ENCODE assay signal across 18 cellular contexts in genomic region chr1:50417487-50417886, GRCh38. TPM values are rescaled to one million over a fixed set of nuclear protein-coding genes. Genes with fewer than 3 reads are reported as not detected.
DNase-seq lines count a peak whose midpoint lies in the region; ATAC-seq and TF ChIP-seq lines count a peak whose summit lies in the region.
"Had no signal": no experiment of that assay in that cellular context is flagged by ENCODE, and none has a peak within 500 bp of the region (broad histone marks: within the 10 kb centered on the region; RNA-seq: fewer than 3 reads in every experiment).

No MANE protein-coding gene starts in this region.

- H3K4me3 Mint-ChIP-seq in activated naive CD4-positive, alpha-beta T cell treated with anti-CD3 and anti-CD28 coated beads, Interleukin-2, amount 10 ng/mL, durations not matched to agents 7 days and 5 days: no peak overlapping the region
- peak overlapping the region; percentile 75 for H3K4me3 Mint-ChIP-seq in WTC11

- POLR2A ChIA-PET in WTC11 (lab: Charles Lee): interaction anchor here (0.5 kb wide), 1 partner anchor 140 kb away, joined by 4 read pairs; no protein-coding TSS in a partner anchor

- H3K4me1 Mint-ChIP-seq in activated naive CD4-positive, alpha-beta T cell treated with anti-CD3 and anti-CD28 coated beads, Interleukin-2, amount 10 ng/mL, durations not matched to agents 7 days and 5 days: peaks cover 21% of the 10 kb centered on the region
- peaks cover 42% of the 10 kb centered on the region for H3K4me1 Mint-ChIP-seq in WTC11

- ATAC-seq in WTC11: no peak
- ATAC-seq: GM12878, K562, Panc1, right cardiac atrium had no signal

- H3K27ac Mint-ChIP-seq in activated naive CD4-positive, alpha-beta T cell treated with anti-CD3 and anti-CD28 coated beads, Interleukin-2, amount 10 ng/mL, durations not matched to agents 7 days and 5 days: peak overlapping the region; percentile 47
- no peak overlapping the region for H3K27ac Mint-ChIP-seq in WTC11
- H3K27ac Mint-ChIP-seq: activated naive CD4-positive, alpha-beta T cell treated with anti-CD3 and anti-CD28 coated beads for 36 hours had no signal

- no peaks in the 10 kb centered on the region for H3K9me3 Mint-ChIP-seq in activated naive CD4-positive, alpha-beta T cell treated with anti-CD3 and anti-CD28 coated beads, Interleukin-2, amount 10 ng/mL, durations not matched to agents 7 days and 5 days
- peaks cover 4% of the 10 kb centered on the region for H3K9me3 Mint-ChIP-seq in WTC11
- H3K9me3 Mint-ChIP-seq: activated naive CD4-positive, alpha-beta T cell treated with anti-CD3 and anti-CD28 coated beads for 36 hours had no signal

- DNase-seq in activated naive CD4-positive, alpha-beta T cell treated with anti-CD3 and anti-CD28 coated beads, Interleukin-2, amount 10 ng/mL, durations not matched to agents 7 days and 5 days: no peak
- DNase-seq in activated naive CD4-positive, alpha-beta T cell treated with anti-CD3 and anti-CD28 coated beads, Interleukin-2, amount 50 U/mL, for 16 hours: no peak
- DNase-seq in WTC11 (ENCODE audit: low spot score) (peak; percentile 34), left kidney (ENCODE audit: low read depth, low spot score) (peak; percentile 14), DMS153 treated with DMSO at 0.1 percent for 48 hours (lab: John Stamatoyannopoulos, UW; ENCODE audit: unreplicated experiment) (no peak), substantia nigra (lab: John Stamatoyannopoulos, UW) (no peak), islet precursor cell (no peak)
- peak; percentile 26 for DNase-seq in stimulated activated CD8-positive, alpha-beta memory T cell treated with anti-CD3 and anti-CD28 coated beads, Interleukin-4, amount 100 ng/mL, for 48 hours
- DNase-seq: activated naive CD4-positive, alpha-beta T cell treated with anti-CD3 and anti-CD28 coated beads for 36 hours; Caco-2; effector CD4-positive, alpha-beta T cell; NCI-H1048; right cardiac atrium; stimulated activated CD4-positive, alpha-beta T cell treated with anti-CD3 and anti-CD28 coated beads, Interleukin-1b, Interleukin-23, amount 100 ng/mL, for 48 hours had no signal

- CTCF ChIA-PET in activated naive CD4-positive, alpha-beta T cell treated with anti-CD3 and anti-CD28 coated beads, Interleukin-2, amount 10 ng/mL, durations not matched to agents 7 days and 5 days (lab: Charles Lee): no interaction called here
- CTCF ChIA-PET in WTC11 (lab: Charles Lee): interaction anchor here (0.6 to 1.3 kb wide), 2 partner anchors 44 to 151 kb away, joined by 3 to 4 read pairs; no protein-coding TSS in a partner anchor

- H3K36me3 Mint-ChIP-seq in activated naive CD4-positive, alpha-beta T cell treated with anti-CD3 and anti-CD28 coated beads, Interleukin-2, amount 10 ng/mL, durations not matched to agents 7 days and 5 days: peaks cover 11% of the 10 kb centered on the region
- H3K36me3 Mint-ChIP-seq in WTC11: peaks cover 12% of the 10 kb centered on the region

- TF ChIP-seq CTCF in WTC11 (IDR thresholded peaks at IDR 0.05): no peak

- H3K27me3 Mint-ChIP-seq in activated naive CD4-positive, alpha-beta T cell treated with anti-CD3 and anti-CD28 coated beads, Interleukin-2, amount 10 ng/mL, durations not matched to agents 7 days and 5 days: peaks cover 98% of the 10 kb centered on the region
- H3K27me3 Mint-ChIP-seq in WTC11 (ENCODE audit: low read depth): peaks cover 97% of the 10 kb centered on the region

- H3K27ac ChIP-seq in substantia nigra (ENCODE audit: low read depth, low read length, poor library complexity, severe bottlenecking): no peak overlapping the region

TF ChIP-seq in WTC11, 78 proteins besides CTCF, POLR2A, EP300 and RAD21 (continues in another document):
- TF ChIP-seq MYBL2 (CRISPR knock-in tag; IDR thresholded peaks at IDR 0.05): no peak
- no peak for TF ChIP-seq FOXK1 (CRISPR knock-in tag; IDR thresholded peaks at IDR 0.05)
- no peak for TF ChIP-seq CDX4 (CRISPR knock-in tag; IDR thresholded peaks at IDR 0.05; ENCODE audit: borderline replicate concordance)
- TF ChIP-seq ZNF219 (CRISPR knock-in tag; IDR thresholded peaks at IDR 0.05; ENCODE audit: borderline replicate concordance): no peak
- TF ChIP-seq ZNF232 (CRISPR knock-in tag; IDR thresholded peaks at IDR 0.05): no peak
- TF ChIP-seq KAT7 (CRISPR knock-in tag; IDR thresholded peaks at IDR 0.05; ENCODE audit: borderline replicate concordance): no peak
- TF ChIP-seq OVOL2 (CRISPR knock-in tag; IDR thresholded peaks at IDR 0.05; ENCODE audit: borderline replicate concordance): no peak
- TF ChIP-seq GTF2I (CRISPR knock-in tag; conservative IDR thresholded peaks at IDR 0.05): no peak
- no peak for TF ChIP-seq CREM (CRISPR knock-in tag; IDR thresholded peaks at IDR 0.05)
- no peak for TF ChIP-seq HMGA2 (CRISPR knock-in tag; IDR thresholded peaks at IDR 0.05)
- no peak for TF ChIP-seq STAT6 (CRISPR knock-in tag; conservative IDR thresholded peaks at IDR 0.05; ENCODE audit: low read depth)
- TF ChIP-seq SMAD3 (CRISPR knock-in tag; IDR thresholded peaks at IDR 0.05; ENCODE audit: borderline replicate concordance): no peak
- TF ChIP-seq ZNF671 (CRISPR knock-in tag; IDR thresholded peaks at IDR 0.05): no peak
- no peak for TF ChIP-seq ZBTB21 (CRISPR knock-in tag; IDR thresholded peaks at IDR 0.05; ENCODE audit: borderline replicate concordance)
- TF ChIP-seq ZNF396 (CRISPR knock-in tag; IDR thresholded peaks at IDR 0.05; ENCODE audit: borderline replicate concordance): no peak
- no peak for TF ChIP-seq NFATC4 (CRISPR knock-in tag; IDR thresholded peaks at IDR 0.05)
- no peak for TF ChIP-seq NR3C1 (CRISPR knock-in tag; conservative IDR thresholded peaks at IDR 0.05; ENCODE audit: low read depth)
- no peak for TF ChIP-seq ZNF425 (CRISPR knock-in tag; conservative IDR thresholded peaks at IDR 0.05)
- TF ChIP-seq PRRX2 (CRISPR knock-in tag; IDR thresholded peaks at IDR 0.05): no peak

RNA-seq across cellular contexts. Expression of gene DMRTA2, which starts 5.8 kb away (rescaled TPM):
- total RNA-seq in WTC11 (2021): not detected in 3 replicates
- total RNA-seq: GM12878, K562, liver, right cardiac atrium had no signal

Comparison
In these comparisons a context has a peak if more than half of its experiments do, and no peak if none do; other contexts are left out.
1. DNase-seq: peak in WTC11 (single experiment), left kidney (single experiment) and stimulated activated CD8-positive, alpha-beta memory T cell treated with anti-CD3 and anti-CD28 coated beads, Interleukin-4, amount 100 ng/mL, for 48 hours (single experiment); none in activated naive CD4-positive, alpha-beta T cell treated with anti-CD3 and anti-CD28 coated beads, Interleukin-2, amount 10 ng/mL, durations not matched to agents 7 days and 5 days (single experiment), activated naive CD4-positive, alpha-beta T cell treated with anti-CD3 and anti-CD28 coated beads, Interleukin-2, amount 50 U/mL, for 16 hours (single experiment), DMS153 treated with DMSO at 0.1 percent for 48 hours (single experiment), substantia nigra (0 of 49) and islet precursor cell (single experiment).